In genomic region chr5:168315416-168315990, GRCh38 we compare ENCODE assay signal across 11 cellular contexts. TPM values are rescaled to one million over a fixed set of nuclear protein-coding genes. Genes with fewer than 3 reads are reported as not detected.
DNase-seq lines count a peak whose midpoint lies in the region; ATAC-seq and TF ChIP-seq lines count a peak whose summit lies in the region.
"Had no signal": no experiment of that assay in that cellular context is flagged by ENCODE, and none has a peak within 500 bp of the region (broad histone marks: within the 10 kb centered on the region; RNA-seq: fewer than 3 reads in every experiment).

No MANE protein-coding gene starts in this region.

- no peak for TF ChIP-seq CTCF in mesothelial cell of epicardium (IDR thresholded peaks at IDR 0.05; ENCODE audit: unreplicated experiment)
- TF ChIP-seq CTCF in suprapubic skin (IDR thresholded peaks at IDR 0.05) = no peak
- TF ChIP-seq CTCF in brain microvascular endothelial cell (IDR thresholded peaks at IDR 0.05; ENCODE audit: low read depth, low read length, missing control alignments) = no peak

- no peaks in the 10 kb centered on the region for H3K9me3 Mint-ChIP-seq in mesothelial cell of epicardium
- H3K9me3 Mint-ChIP-seq in naive thymus-derived CD8-positive, alpha-beta T cell = peaks cover 0 to 2% (median 0%) of the 10 kb centered on the region in 9 donors
- H3K9me3 Mint-ChIP-seq: activated CD8-positive, alpha-beta T cell treated with anti-CD3 and anti-CD28 coated beads for 36 hours; CD8-positive, alpha-beta memory T cell had no signal

- in situ Hi-C loops in KBM-7 (cut with MboI; ENCODE audit: low pct_unique_long_range_greater_than_20kb, low sequenced_read_pairs) (no loop called here), brain microvascular endothelial cell (cut with HindIII; ENCODE audit: low pct_ligation_motif_present, low sequenced_read_pairs) (no loop called here)

- no peak for TF ChIP-seq EP300 in suprapubic skin (IDR thresholded peaks at IDR 0.05)

- peak overlapping the region; percentile 27 to 58 for H3K9ac ChIP-seq in duodenal mucosa (ENCODE audit: low read depth in 1 of 2, low read length in 2 of 2)

- H3K27me3 ChIP-seq in duodenal mucosa (ENCODE audit: control insufficient read depth in 1 of 2, insufficient read depth in 2 of 2, low read length in 2 of 2) = no peaks in the 10 kb centered on the region
- H3K27me3 ChIP-seq in suprapubic skin = no peaks in the 10 kb centered on the region
- no peaks in the 10 kb centered on the region for H3K27me3 ChIP-seq in brain microvascular endothelial cell (replicated peaks)

- 87% methylated on average over 10 of the region's 10 CpGs for WGBS in suprapubic skin

- no peak for ATAC-seq in HG02678 (IDR thresholded peaks at IDR 0.05; ENCODE audit: unreplicated experiment)
- no peak for ATAC-seq in naive thymus-derived CD8-positive, alpha-beta T cell
- ATAC-seq: activated CD8-positive, alpha-beta T cell treated with anti-CD3 and anti-CD28 coated beads for 36 hours had no signal

- DNase-seq in KBM-7 (peak; percentile 33), mesothelial cell of epicardium (ENCODE audit: low spot score in 2 of 2, unreplicated experiment in 2 of 2) (no peak), suprapubic skin (ENCODE audit: low spot score in 2 of 2) (no peak), brain microvascular endothelial cell (no peak), NCI-H1105 (lab: John Stamatoyannopoulos, UW) (no peak)
- DNase-seq in naive thymus-derived CD8-positive, alpha-beta T cell = no peak
- DNase-seq: activated CD8-positive, alpha-beta T cell treated with anti-CD3 and anti-CD28 coated beads for 36 hours; CD8-positive, alpha-beta memory T cell; cerebellar nuclear complex had no signal

- POLR2A ChIA-PET in naive thymus-derived CD8-positive, alpha-beta T cell (lab: Charles Lee) = no interaction called here

- H3K36me3 ChIP-seq in duodenal mucosa (ENCODE audit: control insufficient read depth in 1 of 2, insufficient read depth in 2 of 2, low read length in 2 of 2) (no peaks in the 10 kb centered on the region), suprapubic skin (no peaks in the 10 kb centered on the region), brain microvascular endothelial cell (replicated peaks) (no peaks in the 10 kb centered on the region)

- peak overlapping the region in 1 of 2 donors; percentile 44 for H3K4me3 ChIP-seq in duodenal mucosa (ENCODE audit: low read depth in 1 of 2, low read length in 2 of 2)
- H3K4me3 ChIP-seq in suprapubic skin = no peak overlapping the region
- no peak overlapping the region for H3K4me3 ChIP-seq in brain microvascular endothelial cell (ENCODE audit: low read depth, low read length)

- H3K27me3 Mint-ChIP-seq in mesothelial cell of epicardium (ENCODE audit: low read depth) = no peaks in the 10 kb centered on the region
- peaks cover 0 to 8% (median 3%) of the 10 kb centered on the region in 5 donors for H3K27me3 Mint-ChIP-seq in naive thymus-derived CD8-positive, alpha-beta T cell

- peaks cover 53% of the 10 kb centered on the region for H3K4me1 Mint-ChIP-seq in mesothelial cell of epicardium
- peaks cover 0 to 2% (median 0%) of the 10 kb centered on the region in 4 donors for H3K4me1 Mint-ChIP-seq in naive thymus-derived CD8-positive, alpha-beta T cell
- H3K4me1 Mint-ChIP-seq: CD8-positive, alpha-beta memory T cell had no signal

- H3K27ac Mint-ChIP-seq in mesothelial cell of epicardium = peak overlapping the region; percentile 98
- H3K27ac Mint-ChIP-seq in naive thymus-derived CD8-positive, alpha-beta T cell = peak overlapping the region in 1 of 10 donors; percentile 89
- H3K27ac Mint-ChIP-seq: activated CD8-positive, alpha-beta T cell treated with anti-CD3 and anti-CD28 coated beads for 36 hours had no signal

- no peak overlapping the region for H3K4me3 Mint-ChIP-seq in mesothelial cell of epicardium
- H3K4me3 Mint-ChIP-seq in naive thymus-derived CD8-positive, alpha-beta T cell = no peak overlapping the region
- H3K4me3 Mint-ChIP-seq: activated CD8-positive, alpha-beta T cell treated with anti-CD3 and anti-CD28 coated beads for 36 hours; CD8-positive, alpha-beta memory T cell had no signal

- H3K9me3 ChIP-seq in duodenal mucosa (ENCODE audit: control insufficient read depth in 1 of 2, low read length in 2 of 2) (no peaks in the 10 kb centered on the region), suprapubic skin (no peaks in the 10 kb centered on the region)

- no peak for TF ChIP-seq POLR2A in suprapubic skin (IDR thresholded peaks at IDR 0.05)

- H3K4me1 ChIP-seq in duodenal mucosa (ENCODE audit: control insufficient read depth in 1 of 2, insufficient read depth in 2 of 2, low read length in 2 of 2) (peaks cover 57 to 62% of the 10 kb centered on the region in 2 donors), suprapubic skin (peaks cover 17% of the 10 kb centered on the region)

- H3K27ac ChIP-seq in duodenal mucosa (ENCODE audit: low read depth, low read length) = peak overlapping the region; percentile 77
- peak overlapping the region; percentile 42 for H3K27ac ChIP-seq in suprapubic skin
- no peak overlapping the region for H3K27ac ChIP-seq in brain microvascular endothelial cell

- no peaks in the 10 kb centered on the region for H3K36me3 Mint-ChIP-seq in mesothelial cell of epicardium
- H3K36me3 Mint-ChIP-seq in naive thymus-derived CD8-positive, alpha-beta T cell = no peaks in the 10 kb centered on the region
- H3K36me3 Mint-ChIP-seq: CD8-positive, alpha-beta memory T cell had no signal

RNA-seq across cellular contexts. Expression of gene WWC1, which starts 24.1 kb away (rescaled TPM):
- total RNA-seq in mesothelial cell of epicardium (29.9 to 35.1 TPM (median 32.8 TPM) in 3 replicates), suprapubic skin (10 to 100 TPM; 28.3 to 38.3 (median 31.6) TPM)
- total RNA-seq in naive thymus-derived CD8-positive, alpha-beta T cell = under 1 TPM in 1 of 2 experiments, not detected in 1; 0.62 TPM
- polyA plus RNA-seq in naive thymus-derived CD8-positive, alpha-beta T cell = under 1 TPM in 1 of 3 donors, not detected in 2; 0.15 TPM

Comparison
In these comparisons a context has a peak if more than half of its experiments do, and no peak if none do; other contexts are left out.
1. RNA of gene WWC1, which starts 24.1 kb away (total RNA-seq): 28.3 to 38.3 TPM in suprapubic skin and 29.9 to 35.1 TPM in mesothelial cell of epicardium; 0.62 TPM in naive thymus-derived CD8-positive, alpha-beta T cell; every median in the first group is over 10 times any median in the second.